In the genomic region with DNA sequence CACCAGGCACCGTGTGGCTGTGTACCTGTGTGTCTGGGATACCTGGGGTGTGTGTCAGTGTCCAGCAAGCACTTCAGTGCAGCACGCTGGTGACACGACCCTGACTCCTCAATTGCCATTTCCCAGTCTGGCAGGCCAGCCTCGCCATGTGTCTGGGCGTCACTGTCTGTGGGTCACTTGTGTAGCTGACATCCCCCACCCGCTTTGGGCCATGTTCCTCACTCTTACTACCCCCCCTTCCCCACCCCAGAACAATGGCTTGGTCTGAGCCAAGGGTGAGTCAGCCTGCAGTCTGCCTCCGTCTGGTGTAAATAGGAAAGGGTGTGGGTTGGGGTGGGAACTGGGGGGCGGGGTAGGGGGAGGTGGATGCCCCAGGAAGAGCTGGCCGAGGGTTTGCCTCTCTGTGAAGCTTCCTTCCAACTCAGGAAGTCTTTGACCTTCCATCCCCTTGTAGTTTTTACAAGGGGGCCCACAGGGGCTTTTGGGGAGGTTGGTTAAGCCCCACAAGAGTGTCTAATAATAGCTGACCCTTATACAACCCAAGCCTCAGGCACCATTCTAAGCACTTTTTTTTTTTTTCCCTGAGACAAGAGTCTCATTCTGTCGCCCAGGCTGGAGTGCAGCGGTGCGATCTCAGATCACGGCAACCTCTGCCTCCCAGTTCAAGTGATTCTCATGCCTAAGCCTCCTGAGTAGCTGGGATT, we compare ENCODE assay signal across 10 cellular contexts. TPM values are rescaled to one million over a fixed set of nuclear protein-coding genes. Genes with fewer than 3 reads are reported as not detected.
A peak's percentile ranks its signal among the peaks of the same experiment; 100 is the strongest.
DNase-seq lines count a peak whose midpoint lies in the region; ATAC-seq, FAIRE-seq and TF ChIP-seq lines count a peak whose summit lies in the region.
"Had no signal": no experiment of that assay in that cellular context is flagged by ENCODE, and none has a peak within 500 bp of the region (broad histone marks: within the 10 kb centered on the region; RNA-seq: fewer than 3 reads in every experiment).

No MANE protein-coding gene starts in this region.

- H4K20me1 ChIP-seq in endothelial cell of umbilical vein (replicated peaks; ENCODE audit: control insufficient read depth, extremely low read depth, insufficient read depth, low read length), result no peaks in the 10 kb centered on the region

- peaks cover 6% of the 10 kb centered on the region in 2 donors for H3K36me3 Mint-ChIP-seq in stimulated activated naive B cell treated with anti-CD40 and anti-IgM and Interleukin-4, amounts not matched to agents 10 μg/mL and 1 μg/mL and 100 μg/mL, for 72 hours
- H3K36me3 Mint-ChIP-seq: natural killer cell had no signal

- peak; percentile 65 for TF ChIP-seq POLR2A in endothelial cell of umbilical vein (IDR thresholded peaks at IDR 0.05; ENCODE audit: low read depth, low read length)

- peak overlapping the region; percentile 52 for H3K9ac ChIP-seq in endothelial cell of umbilical vein (replicated peaks; ENCODE audit: extremely low read depth, insufficient read depth, low read length)

- CTCF ChIA-PET in RWPE1 (lab: Yijun Ruan, JAX), result no interaction called here
- CTCF ChIA-PET in endothelial cell of umbilical vein (lab: Charles Lee), result interaction anchor here (0.7 to 1.6 kb wide), 6 partner anchors 12 to 92 kb away, joined by 3 to 5 read pairs (median 4); a partner anchor contains a TSS

- H3K27ac ChIP-seq in RWPE1 (peak overlapping the region; percentile 28; the same call in 1 of the 2 replicates), endothelial cell of umbilical vein (ENCODE audit: insufficient read depth, low read depth, low read length) (peak overlapping the region; percentile 85), left lung (peak overlapping the region; percentile 19 to 61), upper lobe of right lung (peak overlapping the region; percentile 60), small intestine (ENCODE audit: low read depth in 1 of 2, low read length in 1 of 2) (no peak overlapping the region)

- 37 to 48% (median 48%) methylated on average over 13 of the region's 13 CpGs for WGBS in small intestine, 3 donors

- H2AFZ ChIP-seq in endothelial cell of umbilical vein (ENCODE audit: low read depth, low read length), result no peak overlapping the region

- H3K4me3 ChIP-seq in endothelial cell of umbilical vein (replicated peaks in 1 of 3; ENCODE audit: insufficient read depth in 1 of 3, low read depth in 1 of 3, low read length in 3 of 3), result no peak overlapping the region
- H3K4me3 ChIP-seq in left lung, result no peak overlapping the region
- H3K4me3 ChIP-seq in upper lobe of right lung, result no peak overlapping the region
- H3K4me3 ChIP-seq in small intestine (ENCODE audit: low read depth in 1 of 2, low read length in 2 of 2), result no peak overlapping the region

- H3K4me1 Mint-ChIP-seq in stimulated activated naive B cell treated with anti-CD40 and anti-IgM and Interleukin-4, amounts not matched to agents 10 μg/mL and 1 μg/mL and 100 μg/mL, for 72 hours, result peaks cover 7 to 16% of the 10 kb centered on the region in 2 donors

- H3K4me1 ChIP-seq in endothelial cell of umbilical vein (ENCODE audit: control insufficient read depth, extremely low read depth, insufficient read depth, low read length) (peaks cover 43% of the 10 kb centered on the region), left lung (peaks cover 0 to 18% of the 10 kb centered on the region in 2 donors), upper lobe of right lung (peaks cover 9% of the 10 kb centered on the region), small intestine (ENCODE audit: control insufficient read depth in 2 of 2, insufficient read depth in 1 of 2, low read depth in 1 of 2, low read length in 1 of 2) (peaks cover 0 to 5% of the 10 kb centered on the region in 2 donors)

- H3K4me2 ChIP-seq in endothelial cell of umbilical vein (ENCODE audit: insufficient read depth, low read length), result peak overlapping the region; percentile 26

- POLR2A ChIA-PET in RWPE1 (lab: Yijun Ruan, JAX; ENCODE audit: low non-redundant PET) (no interaction called here), endothelial cell of umbilical vein (lab: Charles Lee) (interaction anchor here (0.6 to 1.3 kb wide), 5 partner anchors 18 to 1478 kb away, joined by 3 to 4 read pairs (median 4); a partner anchor contains a TSS)

- in situ Hi-C loops in GM13976 (cut with MboI; ENCODE audit: low sequenced_read_pairs, unreplicated experiment), result no loop called here

- dilution Hi-C loops in endothelial cell of umbilical vein (cut with MboI; ENCODE audit: extremely low pct_ligation_motif_present, low sequenced_read_pairs), result no loop called here

- H3K27ac Mint-ChIP-seq in stimulated activated naive B cell treated with anti-CD40 and anti-IgM and Interleukin-4, amounts not matched to agents 10 μg/mL and 1 μg/mL and 100 μg/mL, for 72 hours, result no peak overlapping the region
- H3K27ac Mint-ChIP-seq: natural killer cell had no signal

- TF ChIP-seq CTCF in RWPE1 (conservative IDR thresholded peaks at IDR 0.05; ENCODE audit: low read depth) (no peak), endothelial cell of umbilical vein (IDR thresholded peaks at IDR 0.05; ENCODE audit: extremely low read depth in 1 of 2, insufficient read depth in 1 of 2, low read depth in 1 of 2, low read length in 2 of 2) (no peak), left lung (IDR thresholded peaks at IDR 0.05) (no peak), upper lobe of right lung (IDR thresholded peaks at IDR 0.05) (no peak), GM13976 (IDR thresholded peaks at IDR 0.05; ENCODE audit: borderline replicate concordance, control extremely low read depth, extremely low read depth, insufficient read depth, missing control alignments) (no peak)

- BruUV-seq in endothelial cell of umbilical vein (replicated peaks; lab: Mats Ljungman, UMichigan), result no TSS peak

- FAIRE-seq in endothelial cell of umbilical vein (lab: Jason Lieb, UNC), result peak; percentile 98
- FAIRE-seq in small intestine (lab: Jason Lieb, UNC), result no peak
- FAIRE-seq: TTC549 had no signal

- H3K9me3 Mint-ChIP-seq in stimulated activated naive B cell treated with anti-CD40 and anti-IgM and Interleukin-4, amounts not matched to agents 10 μg/mL and 1 μg/mL and 100 μg/mL, for 72 hours, result peaks cover 4 to 13% of the 10 kb centered on the region in 2 donors
- H3K9me3 Mint-ChIP-seq: natural killer cell had no signal

- no peaks in the 10 kb centered on the region for H3K9me3 ChIP-seq in endothelial cell of umbilical vein (replicated peaks; ENCODE audit: control insufficient read depth, insufficient read depth, low read length)
- H3K9me3 ChIP-seq in left lung, result no peaks in the 10 kb centered on the region
- no peaks in the 10 kb centered on the region for H3K9me3 ChIP-seq in upper lobe of right lung
- H3K9me3 ChIP-seq in small intestine (ENCODE audit: control insufficient read depth, low read depth), result no peaks in the 10 kb centered on the region

- no peak overlapping the region for H3K4me3 Mint-ChIP-seq in stimulated activated naive B cell treated with anti-CD40 and anti-IgM and Interleukin-4, amounts not matched to agents 10 μg/mL and 1 μg/mL and 100 μg/mL, for 72 hours
- H3K4me3 Mint-ChIP-seq: natural killer cell had no signal

- DNase-seq in RWPE1 (ENCODE audit: low spot score) (peak; percentile 52), endothelial cell of umbilical vein (ENCODE audit: low read depth, low spot score) (peak; percentile 99), left lung (no peak), upper lobe of right lung (no peak), small intestine (no peak), GM13976 (ENCODE audit: low spot score) (no peak)
- DNase-seq in stimulated activated naive B cell treated with anti-CD40 and anti-IgM and Interleukin-4, amounts not matched to agents 10 μg/mL and 1 μg/mL and 100 μg/mL, for 72 hours, result no peak
- DNase-seq: natural killer cell, NCI-H69 had no signal

- H3K79me2 ChIP-seq in endothelial cell of umbilical vein (ENCODE audit: control insufficient read depth, insufficient read depth, low read length), result no peaks in the 10 kb centered on the region

- H3K27me3 Mint-ChIP-seq in stimulated activated naive B cell treated with anti-CD40 and anti-IgM and Interleukin-4, amounts not matched to agents 10 μg/mL and 1 μg/mL and 100 μg/mL, for 72 hours, result peaks cover 47 to 56% of the 10 kb centered on the region in 2 donors

- peaks cover 0 to 16% of the 10 kb centered on the region in 2 experiments for H3K36me3 ChIP-seq in endothelial cell of umbilical vein (ENCODE audit: control insufficient read depth in 2 of 2, extremely low read depth in 1 of 2, insufficient read depth in 2 of 2, low read length in 2 of 2)
- H3K36me3 ChIP-seq in left lung, result peaks cover 0 to 1% of the 10 kb centered on the region in 2 donors
- H3K36me3 ChIP-seq in upper lobe of right lung, result no peaks in the 10 kb centered on the region
- no peaks in the 10 kb centered on the region for H3K36me3 ChIP-seq in small intestine (ENCODE audit: control insufficient read depth in 2 of 2, insufficient read depth in 2 of 2, low read length in 2 of 2)

- intact Hi-C loops in endothelial cell of umbilical vein (cut with micrococcal nuclease), result loop anchor here (1.0 kb wide), 2 partner anchors 18 to 39 kb away; a partner anchor contains a TSS
- intact Hi-C loops in left lung (cut with DNase I), result no loop called here
- intact Hi-C loops in upper lobe of right lung (cut with DNase I), result no loop called here

- ATAC-seq in left lung (peak; percentile 64), upper lobe of right lung (peak; percentile 67)
- no peak for ATAC-seq in stimulated activated naive B cell treated with anti-CD40 and anti-IgM and Interleukin-4, amounts not matched to agents 10 μg/mL and 1 μg/mL and 100 μg/mL, for 72 hours (replicated peaks)
- ATAC-seq: natural killer cell had no signal

- H3K9me1 ChIP-seq in endothelial cell of umbilical vein (replicated peaks; ENCODE audit: control insufficient read depth, extremely low read depth, insufficient read depth, low read length), result no peaks in the 10 kb centered on the region

- H3K27me3 ChIP-seq in endothelial cell of umbilical vein (ENCODE audit: control insufficient read depth in 2 of 2, insufficient read depth in 2 of 2, low read length in 2 of 2) (no peaks in the 10 kb centered on the region), left lung (peaks cover 0 to 81% of the 10 kb centered on the region in 2 donors), upper lobe of right lung (peaks cover 20% of the 10 kb centered on the region), small intestine (ENCODE audit: control insufficient read depth in 2 of 2, insufficient read depth in 2 of 2, low read length in 2 of 2) (peaks cover 0 to 11% of the 10 kb centered on the region in 2 donors)

RNA-seq across cellular contexts. Expression of a gene that starts 17.6 kb away (rescaled TPM):
- total RNA-seq in endothelial cell of umbilical vein (34.2 and 35.2 TPM in 2 replicates), left lung (10 to 100 TPM in 1 of 2 donors, 1 to 10 TPM in 1; 6.4 to 12.6 TPM), upper lobe of right lung (21.2 TPM)
- polyA plus RNA-seq in endothelial cell of umbilical vein (4.2 and 5.6 TPM in 2 replicates), small intestine (1 to 10 TPM in 1 of 3 donors, under 1 TPM in 2; under 0.01 to 2.0 (median 0.27) TPM)
- polyA plus RNA-seq in endothelial cell of umbilical vein (2011; cell fraction: cytosol; rRNA removed), result 6.6 and 7.5 TPM in 2 replicates
- 9.8 and 12.1 TPM in 2 replicates for polyA plus RNA-seq in endothelial cell of umbilical vein (2011; cell fraction: nucleus; rRNA removed)
- 8.7 and 10.4 TPM in 2 replicates for polyA plus RNA-seq in endothelial cell of umbilical vein (2012)
- polyA minus RNA-seq in endothelial cell of umbilical vein, result 13.0 and 16.1 TPM in 2 replicates
- not detected for polyA minus RNA-seq in endothelial cell of umbilical vein (2011; cell fraction: cytosol; rRNA and poly(A)+ RNA removed)
- 8.9 and 9.0 TPM in 2 replicates for polyA minus RNA-seq in endothelial cell of umbilical vein (2011; cell fraction: nucleus; rRNA and poly(A)+ RNA removed)
- total RNA-seq: natural killer cell had no signal

RNA-seq across cellular contexts. Expression of a gene that starts 39.2 kb away (rescaled TPM):
- total RNA-seq in endothelial cell of umbilical vein, result 14.8 and 20.1 TPM in 2 replicates
- 9.6 and 10.3 TPM in 2 replicates for polyA plus RNA-seq in endothelial cell of umbilical vein
- polyA plus RNA-seq in endothelial cell of umbilical vein (2011; cell fraction: cytosol; rRNA removed), result 6.7 and 8.7 TPM in 2 replicates
- 19.2 and 22.3 TPM in 2 replicates for polyA plus RNA-seq in endothelial cell of umbilical vein (2011; cell fraction: nucleus; rRNA removed)
- 6.3 and 12.3 TPM in 2 replicates for polyA plus RNA-seq in endothelial cell of umbilical vein (2012)
- polyA minus RNA-seq in endothelial cell of umbilical vein, result 6.4 and 11.9 TPM in 2 replicates
- 0.92 TPM for polyA minus RNA-seq in endothelial cell of umbilical vein (2011; cell fraction: cytosol; rRNA and poly(A)+ RNA removed)
- 7.0 and 18.4 TPM in 2 replicates for polyA minus RNA-seq in endothelial cell of umbilical vein (2011; cell fraction: nucleus; rRNA and poly(A)+ RNA removed)
- total RNA-seq in left lung, result 10 to 100 TPM; 15.9 to 17.3 TPM
- 15.4 TPM for total RNA-seq in upper lobe of right lung
- polyA plus RNA-seq in small intestine, result 10 to 100 TPM in 1 of 3 donors, 1 to 10 TPM in 2; 7.8 to 13.3 (median 9.4) TPM

RNA-seq across cellular contexts. Expression of a gene that starts 41.5 kb away (rescaled TPM):
- total RNA-seq in endothelial cell of umbilical vein, result not detected in 2 replicates
- polyA plus RNA-seq in endothelial cell of umbilical vein, result not detected in 2 replicates
- polyA plus RNA-seq in endothelial cell of umbilical vein (2011; cell fraction: cytosol; rRNA removed), result not detected in 2 replicates
- polyA plus RNA-seq in endothelial cell of umbilical vein (2011; cell fraction: nucleus; rRNA removed), result not detected in 2 replicates
- polyA plus RNA-seq in endothelial cell of umbilical vein (2012), result not detected in 2 replicates
- polyA minus RNA-seq in endothelial cell of umbilical vein, result not detected in 2 replicates
- polyA minus RNA-seq in endothelial cell of umbilical vein (2011; cell fraction: cytosol; rRNA and poly(A)+ RNA removed), result not detected
- not detected in 2 replicates for polyA minus RNA-seq in endothelial cell of umbilical vein (2011; cell fraction: nucleus; rRNA and poly(A)+ RNA removed)
- total RNA-seq in left lung, result not detected
- total RNA-seq in upper lobe of right lung, result not detected
- polyA plus RNA-seq in small intestine, result not detected
- total RNA-seq: natural killer cell had no signal

RNA-seq across cellular contexts. Expression of a gene that starts 53.6 kb away (rescaled TPM):
- total RNA-seq in endothelial cell of umbilical vein, result 9.0 and 9.6 TPM in 2 replicates
- polyA plus RNA-seq in endothelial cell of umbilical vein, result 3.9 TPM in 2 replicates
- polyA plus RNA-seq in endothelial cell of umbilical vein (2011; cell fraction: cytosol; rRNA removed), result 2.0 and 2.8 TPM in 2 replicates
- 2.8 and 3.5 TPM in 2 replicates for polyA plus RNA-seq in endothelial cell of umbilical vein (2011; cell fraction: nucleus; rRNA removed)
- polyA plus RNA-seq in endothelial cell of umbilical vein (2012), result 6.0 and 7.5 TPM in 2 replicates
- polyA minus RNA-seq in endothelial cell of umbilical vein, result 1.1 and 1.2 TPM in 2 replicates
- polyA minus RNA-seq in endothelial cell of umbilical vein (2011; cell fraction: cytosol; rRNA and poly(A)+ RNA removed), result 2.0 TPM
- polyA minus RNA-seq in endothelial cell of umbilical vein (2011; cell fraction: nucleus; rRNA and poly(A)+ RNA removed), result 0.72 and 1.3 TPM in 2 replicates
- 1 to 10 TPM; 7.2 to 8.7 TPM for total RNA-seq in left lung
- 7.9 TPM for total RNA-seq in upper lobe of right lung
- polyA plus RNA-seq in small intestine, result 10 to 100 TPM in 1 of 3 donors, 1 to 10 TPM in 2; 4.8 to 10.7 (median 7.3) TPM

Comparison
In these comparisons a context has a peak if more than half of its experiments do, and no peak if none do; other contexts are left out.
1. DNase-seq: peak in RWPE1 (single experiment) and endothelial cell of umbilical vein (single experiment); none in left lung (0 of 2), upper lobe of right lung (single experiment), stimulated activated naive B cell treated with anti-CD40 and anti-IgM and Interleukin-4, amounts not matched to agents 10 μg/mL and 1 μg/mL and 100 μg/mL, for 72 hours (single experiment), small intestine (single experiment) and GM13976 (single experiment).
2. H3K27ac ChIP-seq: peak in RWPE1 (single experiment), endothelial cell of umbilical vein (single experiment), left lung (2 of 2) and upper lobe of right lung (single experiment); none in small intestine (0 of 2).
3. ATAC-seq: peak in left lung (single experiment) and upper lobe of right lung (single experiment); none in stimulated activated naive B cell treated with anti-CD40 and anti-IgM and Interleukin-4, amounts not matched to agents 10 μg/mL and 1 μg/mL and 100 μg/mL, for 72 hours (0 of 2).